In the genomic region with DNA sequence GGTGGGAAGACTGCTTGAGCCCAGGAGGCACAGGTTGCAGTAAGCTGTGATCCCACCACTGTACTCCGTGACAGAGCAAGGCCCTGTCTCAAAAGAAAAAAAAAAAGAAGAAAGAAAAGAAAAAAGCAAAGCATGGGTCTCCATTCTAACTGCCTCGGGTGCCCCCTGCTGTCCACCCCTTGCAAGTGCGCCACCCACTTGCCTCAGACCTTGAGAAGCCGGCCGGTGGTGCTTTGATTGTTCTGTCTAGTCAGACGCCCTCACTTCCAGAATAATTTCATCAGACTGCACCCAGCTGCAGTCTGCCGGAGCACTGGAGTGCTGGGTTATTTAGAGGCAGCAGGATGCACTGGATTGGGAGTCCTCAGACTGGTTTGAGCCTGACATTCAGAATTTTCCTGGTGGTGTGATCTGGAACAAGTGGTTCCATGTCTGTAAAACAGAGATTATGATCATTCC, we compare ENCODE assay signal across 8 cellular contexts. TPM values are rescaled to one million over a fixed set of nuclear protein-coding genes. Genes with fewer than 3 reads are reported as not detected.
A peak's percentile ranks its signal among the peaks of the same experiment; 100 is the strongest.
DNase-seq lines count a peak whose midpoint lies in the region; ATAC-seq and TF ChIP-seq lines count a peak whose summit lies in the region.

No MANE protein-coding gene starts in this region.

- H3K27me3 Mint-ChIP-seq in naive thymus-derived CD8-positive, alpha-beta T cell, result peaks cover 2 to 26% (median 8%) of the 10 kb centered on the region in 5 donors

- H3K9me3 ChIP-seq in OCI-LY1 (ENCODE audit: low read length), result no peaks in the 10 kb centered on the region

- no peaks in the 10 kb centered on the region for H3K4me1 ChIP-seq in OCI-LY1 (ENCODE audit: insufficient read depth, low read length, severe bottlenecking)

- H3K4me1 Mint-ChIP-seq in naive thymus-derived CD8-positive, alpha-beta T cell, result peaks cover 0 to 3% (median under 1%) of the 10 kb centered on the region in 4 donors
- peaks cover 5% of the 10 kb centered on the region for H3K4me1 Mint-ChIP-seq in stimulated activated effector memory CD8-positive, alpha-beta T cell treated with anti-CD3 and anti-CD28 coated beads, Interleukin-12 subunit alpha, Interleukin-12 subunit beta, amount 100 ng/mL, for 72 hours

- H3K27ac ChIP-seq in OCI-LY1 (ENCODE audit: low read depth, low read length, poor library complexity, severe bottlenecking), result no peak overlapping the region

- peak; percentile 91 to 94 for ATAC-seq in naive thymus-derived CD8-positive, alpha-beta T cell
- ATAC-seq in stimulated activated effector memory CD8-positive, alpha-beta T cell treated with anti-CD3 and anti-CD28 coated beads, Interleukin-12 subunit alpha, Interleukin-12 subunit beta, amount 100 ng/mL, for 72 hours, result peak; percentile 79
- no peak for ATAC-seq in HG03025 (IDR thresholded peaks at IDR 0.05; ENCODE audit: low FRiP score, unreplicated experiment)

- H3K36me3 ChIP-seq in OCI-LY1 (ENCODE audit: insufficient read depth, low read length), result no peaks in the 10 kb centered on the region

- POLR2A ChIA-PET in naive thymus-derived CD8-positive, alpha-beta T cell (lab: Charles Lee), result no interaction called here

- TF ChIP-seq EP300 in Ishikawa (IDR thresholded peaks at IDR 0.05; ENCODE audit: borderline replicate concordance), result no peak

- H3K4me3 ChIP-seq in OCI-LY1 (ENCODE audit: low read depth, low read length, poor library complexity, severe bottlenecking) (no peak overlapping the region), epithelial cell of proximal tubule (ENCODE audit: low read depth, low read length) (no peak overlapping the region)

- no peak overlapping the region for H3K4me3 Mint-ChIP-seq in naive thymus-derived CD8-positive, alpha-beta T cell
- H3K4me3 Mint-ChIP-seq in stimulated activated effector memory CD8-positive, alpha-beta T cell treated with anti-CD3 and anti-CD28 coated beads, Interleukin-12 subunit alpha, Interleukin-12 subunit beta, amount 100 ng/mL, for 72 hours, result no peak overlapping the region

- no peak overlapping the region for H3K4me2 ChIP-seq in OCI-LY1 (ENCODE audit: low read length)

- no peaks in the 10 kb centered on the region for H3F3A ChIP-seq in OCI-LY1 (ENCODE audit: insufficient read depth, low read length)

- H2AFZ ChIP-seq in OCI-LY1 (ENCODE audit: low read length), result no peak overlapping the region

- H3K27ac Mint-ChIP-seq in naive thymus-derived CD8-positive, alpha-beta T cell, result no peak overlapping the region
- no peak overlapping the region for H3K27ac Mint-ChIP-seq in stimulated activated effector memory CD8-positive, alpha-beta T cell treated with anti-CD3 and anti-CD28 coated beads, Interleukin-12 subunit alpha, Interleukin-12 subunit beta, amount 100 ng/mL, for 72 hours

- no peaks in the 10 kb centered on the region for H3K79me2 ChIP-seq in OCI-LY1 (ENCODE audit: insufficient read depth, low read length)

- 0 out of 2 replicates have a peak, but pooled peaks cover 10% of the 10 kb centered on the region for H3K27me3 ChIP-seq in OCI-LY1 (ENCODE audit: insufficient read depth, low read length)

- DNase-seq in DMS53 (lab: John Stamatoyannopoulos, UW) (peak; percentile 90), epithelial cell of proximal tubule (ENCODE audit: low read depth) (no peak)
- peak; percentile 89 for DNase-seq in activated CD8-positive, alpha-beta memory T cell treated with anti-CD3 and anti-CD28 coated beads, Interleukin-2, amount 50 U/mL, for 48 hours
- DNase-seq in naive thymus-derived CD8-positive, alpha-beta T cell, result peak; percentile 57 to 85 (median 70)
- DNase-seq in stimulated activated effector memory CD8-positive, alpha-beta T cell treated with anti-CD3 and anti-CD28 coated beads, Interleukin-12 subunit alpha, Interleukin-12 subunit beta, amount 100 ng/mL, for 72 hours (ENCODE audit: low spot score in 2 of 2), result peak; percentile 63 to 87

- no peaks in the 10 kb centered on the region for H3K9me2 ChIP-seq in OCI-LY1 (ENCODE audit: low read depth, low read length)

- no peak overlapping the region for H3K9ac ChIP-seq in OCI-LY1 (ENCODE audit: low read length)

- TF ChIP-seq CTCF in OCI-LY1 (IDR thresholded peaks at IDR 0.05; ENCODE audit: low read length) (peak; percentile 96), epithelial cell of proximal tubule (conservative IDR thresholded peaks at IDR 0.05; ENCODE audit: low read depth, low read length) (peak; percentile 88)

- H3K9me3 Mint-ChIP-seq in naive thymus-derived CD8-positive, alpha-beta T cell, result no peaks in the 10 kb centered on the region
- H3K9me3 Mint-ChIP-seq in stimulated activated effector memory CD8-positive, alpha-beta T cell treated with anti-CD3 and anti-CD28 coated beads, Interleukin-12 subunit alpha, Interleukin-12 subunit beta, amount 100 ng/mL, for 72 hours, result no peaks in the 10 kb centered on the region

- no peaks in the 10 kb centered on the region for H3K36me3 Mint-ChIP-seq in naive thymus-derived CD8-positive, alpha-beta T cell
- H3K36me3 Mint-ChIP-seq in stimulated activated effector memory CD8-positive, alpha-beta T cell treated with anti-CD3 and anti-CD28 coated beads, Interleukin-12 subunit alpha, Interleukin-12 subunit beta, amount 100 ng/mL, for 72 hours, result no peaks in the 10 kb centered on the region

- TF ChIP-seq RAD21 in Ishikawa (IDR thresholded peaks at IDR 0.05; ENCODE audit: low read depth), result peak; percentile 85

- no peaks in the 10 kb centered on the region for H4K20me1 ChIP-seq in OCI-LY1 (ENCODE audit: insufficient read depth, low read length)

TF ChIP-seq in Ishikawa, 13 proteins besides CTCF, POLR2A, EP300 and RAD21:
- no peak for TF ChIP-seq USF1 (IDR thresholded peaks at IDR 0.05)
- TF ChIP-seq MAX (IDR thresholded peaks at IDR 0.05), result no peak
- TF ChIP-seq FOXM1 (IDR thresholded peaks at IDR 0.05; ENCODE audit: borderline replicate concordance, low read depth), result no peak
- no peak for TF ChIP-seq YY1 (IDR thresholded peaks at IDR 0.05; ENCODE audit: low read depth)
- TF ChIP-seq TEAD4 (IDR thresholded peaks at IDR 0.05), result no peak
- TF ChIP-seq ZBTB7A (IDR thresholded peaks at IDR 0.05; ENCODE audit: low read depth), result no peak
- no peak for TF ChIP-seq NFIC (IDR thresholded peaks at IDR 0.05)
- no peak for TF ChIP-seq REST (IDR thresholded peaks at IDR 0.05; ENCODE audit: low read depth)
- TF ChIP-seq CREB1 (IDR thresholded peaks at IDR 0.05; ENCODE audit: low read depth), result no peak
- no peak for TF ChIP-seq EGR1 (IDR thresholded peaks at IDR 0.05)
- no peak for TF ChIP-seq TCF12 (IDR thresholded peaks at IDR 0.05; ENCODE audit: low read depth)
- TF ChIP-seq TAF1 (IDR thresholded peaks at IDR 0.05; ENCODE audit: low read depth), result no peak
- TF ChIP-seq CEBPB (IDR thresholded peaks at IDR 0.05), result no peak

RNA-seq across cellular contexts. Expression of gene TM9SF4, which starts 17.6 kb away (rescaled TPM):
- total RNA-seq in epithelial cell of proximal tubule, result 25.7 and 29.4 TPM in 2 replicates
- total RNA-seq in naive thymus-derived CD8-positive, alpha-beta T cell, result 10 to 100 TPM; 42.6 to 44.3 TPM
- 10 to 100 TPM; 31.5 to 43.4 (median 33.3) TPM for polyA plus RNA-seq in naive thymus-derived CD8-positive, alpha-beta T cell

RNA-seq across cellular contexts. Expression of gene HCK, which starts 39.9 kb away (rescaled TPM):
- total RNA-seq in epithelial cell of proximal tubule, result not detected in 2 replicates
- total RNA-seq in naive thymus-derived CD8-positive, alpha-beta T cell, result under 1 TPM; 0.71 to 0.86 TPM
- polyA plus RNA-seq in naive thymus-derived CD8-positive, alpha-beta T cell, result under 1 TPM in 2 of 3 donors, not detected in 1; 0.24 to 0.35 TPM
